26 cellular contexts compared by ENCODE assay signal in the genomic region with DNA sequence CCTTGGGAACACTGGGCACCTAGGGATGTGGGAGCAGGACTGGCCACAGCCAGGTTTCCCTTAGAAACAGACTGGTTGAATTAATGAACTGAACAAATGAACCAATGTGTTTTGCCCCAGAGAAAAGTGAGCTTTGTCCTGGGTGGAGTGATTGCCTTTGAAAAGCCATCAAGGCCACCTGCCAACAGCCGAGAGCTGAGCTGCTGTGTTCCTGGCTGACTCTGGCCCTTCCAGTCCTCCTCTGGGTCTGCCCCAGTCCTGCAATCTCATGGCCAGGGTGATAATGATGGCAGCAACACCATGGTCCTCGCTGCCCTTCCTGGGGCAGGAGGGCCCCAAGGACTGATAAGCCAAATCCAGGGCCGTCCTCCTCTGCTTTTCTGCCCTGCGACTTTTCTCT. TPM values are rescaled to one million over a fixed set of nuclear protein-coding genes. Genes with fewer than 3 reads are reported as not detected.
"Had no signal": no experiment of that assay in that cellular context is flagged by ENCODE, and none has a peak within 500 bp of the region (broad histone marks: within the 10 kb centered on the region; RNA-seq: fewer than 3 reads in every experiment).

No MANE protein-coding gene starts in this region.

- H3K27me3 ChIP-seq: esophagus squamous epithelium, left lung, neutrophil, sigmoid colon, spleen, tibial nerve, vagina had no signal

- H3K4me1 ChIP-seq: esophagus squamous epithelium, left lung, lower lobe of right lung, parathyroid adenoma, sigmoid colon, spleen, tibial nerve, vagina had no signal

- H3K36me3 ChIP-seq: left lung, lower lobe of right lung, neutrophil, sigmoid colon, spleen, thoracic aorta, tibial nerve, vagina had no signal

- H3K4me3 ChIP-seq: coronary artery, esophagus squamous epithelium, left lung, lower lobe of right lung, sigmoid colon, spleen, thoracic aorta, tibial nerve, vagina had no signal

- H3K9me3 Mint-ChIP-seq: natural killer cell; neural crest cell; stimulated activated naive B cell treated with anti-CD40 and anti-IgM and Interleukin-4, amounts not matched to agents 10 μg/mL and 1 μg/mL and 100 μg/mL, for 72 hours; stimulated activated naive CD8-positive, alpha-beta T cell treated with anti-CD3 and anti-CD28 coated beads, Interleukin-15, Interleukin-2, amounts not matched to agents 100 ng/mL and 50 ng/mL, for 24 hours had no signal

- ATAC-seq: left lung; lower lobe of right lung; natural killer cell; stimulated activated naive B cell treated with anti-CD40 and anti-IgM and Interleukin-4, amounts not matched to agents 10 μg/mL and 1 μg/mL and 100 μg/mL, for 72 hours had no signal

- H3K27ac ChIP-seq: coronary artery, esophagus squamous epithelium, left lung, lower lobe of right lung, neutrophil, parathyroid adenoma, sigmoid colon, spleen, thoracic aorta, tibial nerve, vagina had no signal

- H3K36me3 Mint-ChIP-seq: natural killer cell; stimulated activated naive B cell treated with anti-CD40 and anti-IgM and Interleukin-4, amounts not matched to agents 10 μg/mL and 1 μg/mL and 100 μg/mL, for 72 hours had no signal

- H3K4me1 Mint-ChIP-seq: natural killer cell; neural crest cell; stimulated activated naive B cell treated with anti-CD40 and anti-IgM and Interleukin-4, amounts not matched to agents 10 μg/mL and 1 μg/mL and 100 μg/mL, for 72 hours had no signal

- H3K4me3 Mint-ChIP-seq: natural killer cell; neural crest cell; stimulated activated naive B cell treated with anti-CD40 and anti-IgM and Interleukin-4, amounts not matched to agents 10 μg/mL and 1 μg/mL and 100 μg/mL, for 72 hours; stimulated activated naive CD8-positive, alpha-beta T cell treated with anti-CD3 and anti-CD28 coated beads, Interleukin-15, Interleukin-2, amounts not matched to agents 100 ng/mL and 50 ng/mL, for 24 hours had no signal

- H3K9me3 ChIP-seq: esophagus squamous epithelium, left lung, lower lobe of right lung, neutrophil, sigmoid colon, spleen, thoracic aorta, tibial nerve, vagina had no signal

- DNase-seq: effector memory CD4-positive, alpha-beta T cell; esophagus squamous epithelium; foreskin melanocyte; glutamatergic neuron; kidney; left lung; lower lobe of right lung; natural killer cell; sigmoid colon; spleen; stimulated activated CD4-positive, alpha-beta T cell treated with anti-CD3 and anti-CD28 coated beads, Interleukin-2, amount 100 ng/mL, for 48 hours; stimulated activated naive B cell treated with anti-CD40 and anti-IgM and Interleukin-4, amounts not matched to agents 10 μg/mL and 1 μg/mL and 100 μg/mL, for 72 hours had no signal

- FAIRE-seq: endothelial cell of umbilical vein, kidney had no signal

- H3K27ac Mint-ChIP-seq: natural killer cell; progenitor cell of endocrine pancreas; stimulated activated naive B cell treated with anti-CD40 and anti-IgM and Interleukin-4, amounts not matched to agents 10 μg/mL and 1 μg/mL and 100 μg/mL, for 72 hours; stimulated activated naive CD8-positive, alpha-beta T cell treated with anti-CD3 and anti-CD28 coated beads, Interleukin-15, Interleukin-2, amounts not matched to agents 100 ng/mL and 50 ng/mL, for 24 hours had no signal

- H3K27me3 Mint-ChIP-seq: progenitor cell of endocrine pancreas; stimulated activated naive B cell treated with anti-CD40 and anti-IgM and Interleukin-4, amounts not matched to agents 10 μg/mL and 1 μg/mL and 100 μg/mL, for 72 hours; stimulated activated naive CD8-positive, alpha-beta T cell treated with anti-CD3 and anti-CD28 coated beads, Interleukin-15, Interleukin-2, amounts not matched to agents 100 ng/mL and 50 ng/mL, for 24 hours had no signal

RNA-seq across cellular contexts. Expression of gene GJA9, which starts 18.2 kb away (rescaled TPM):
- total RNA-seq: dermis blood vessel endothelial cell, endothelial cell of umbilical vein, kidney, lower lobe of right lung, mesenteric fat pad, natural killer cell, neural crest cell, omental fat pad, progenitor cell of endocrine pancreas, sigmoid colon, skeletal muscle tissue, spleen, thoracic aorta, tibial nerve, vagina had no signal
- polyA plus RNA-seq: endothelial cell of umbilical vein had no signal

RNA-seq across cellular contexts. Expression of gene RHBDL2, which starts 42.1 kb away (rescaled TPM):
- total RNA-seq: natural killer cell, neural crest cell, progenitor cell of endocrine pancreas had no signal
